ENCODE assay signal across 20 cellular contexts in genomic region chr16:50270510-50271147, GRCh38. TPM values are rescaled to one million over a fixed set of nuclear protein-coding genes. Genes with fewer than 3 reads are reported as not detected.
DNase-seq lines count a peak whose midpoint lies in the region; ATAC-seq, FAIRE-seq and TF ChIP-seq lines count a peak whose summit lies in the region.
"Had no signal": no experiment of that assay in that cellular context is flagged by ENCODE, and none has a peak within 500 bp of the region (broad histone marks: within the 10 kb centered on the region; RNA-seq: fewer than 3 reads in every experiment).

No MANE protein-coding gene starts in this region.

- TF ChIP-seq CTCF in kidney (IDR thresholded peaks at IDR 0.05; ENCODE audit: borderline replicate concordance, extremely low read depth, insufficient read depth): no peak
- no peak for TF ChIP-seq CTCF in upper lobe of right lung (IDR thresholded peaks at IDR 0.05)
- TF ChIP-seq CTCF in progenitor cell of endocrine pancreas (IDR thresholded peaks at IDR 0.05; ENCODE audit: unreplicated experiment): no peak

- H3K36me3 ChIP-seq in kidney (ENCODE audit: control insufficient read depth in 1 of 2, insufficient read depth in 2 of 2, low read length in 2 of 2) (no peaks in the 10 kb centered on the region), upper lobe of right lung (no peaks in the 10 kb centered on the region)
- H3K36me3 ChIP-seq: adrenal gland, BLaER1, upper lobe of left lung had no signal

- H3K27ac Mint-ChIP-seq in T-helper 17 cell: peak overlapping the region; percentile 98
- H3K27ac Mint-ChIP-seq in progenitor cell of endocrine pancreas: no peak overlapping the region

- no peak overlapping the region for H3K27ac ChIP-seq in kidney (ENCODE audit: low read depth in 2 of 2, low read length in 2 of 2)
- H3K27ac ChIP-seq in upper lobe of right lung: no peak overlapping the region
- no peak overlapping the region for H3K27ac ChIP-seq in caudate nucleus (ENCODE audit: low read depth, low read length)
- H3K27ac ChIP-seq: adrenal gland, PC-9 had no signal

- H3K9me3 ChIP-seq in T-helper 17 cell (ENCODE audit: control insufficient read depth, low read length, poor library complexity, severe bottlenecking) (no peaks in the 10 kb centered on the region), kidney (ENCODE audit: control insufficient read depth in 1 of 2, low read length in 2 of 2) (no peaks in the 10 kb centered on the region), upper lobe of right lung (no peaks in the 10 kb centered on the region)
- H3K9me3 ChIP-seq: adrenal gland, BLaER1, upper lobe of left lung had no signal

- no peak for ATAC-seq in left cardiac atrium
- ATAC-seq in T-helper 17 cell: no peak
- peak; percentile 32 for ATAC-seq in upper lobe of right lung

- H3K4me1 Mint-ChIP-seq in T-helper 17 cell (peaks cover 72% of the 10 kb centered on the region), progenitor cell of endocrine pancreas (ENCODE audit: low read depth) (no peaks in the 10 kb centered on the region)

- H3K4me3 ChIP-seq in kidney (ENCODE audit: low read length in 2 of 2) (no peak overlapping the region), upper lobe of right lung (no peak overlapping the region)
- H3K4me3 ChIP-seq: adrenal gland, BLaER1, PC-9, upper lobe of left lung had no signal

- H3K4me3 Mint-ChIP-seq in T-helper 17 cell: peak overlapping the region; percentile 95
- H3K4me3 Mint-ChIP-seq in progenitor cell of endocrine pancreas (ENCODE audit: low read depth): no peak overlapping the region

- no peak for FAIRE-seq in kidney (lab: Jason Lieb, UNC)
- FAIRE-seq: colon, GM12892 had no signal

- H3K27me3 ChIP-seq in upper lobe of right lung: no peaks in the 10 kb centered on the region
- H3K27me3 ChIP-seq: adrenal gland, BLaER1, upper lobe of left lung had no signal

- H3K9me3 Mint-ChIP-seq in progenitor cell of endocrine pancreas (ENCODE audit: low read depth): no peaks in the 10 kb centered on the region

- intact Hi-C loops in left cardiac atrium (cut with DNase I) (no loop called here), cardiac septum (cut with DNase I) (no loop called here), kidney (cut with DNase I) (no loop called here), upper lobe of right lung (cut with DNase I) (no loop called here)

- no peak overlapping the region for H3K9ac ChIP-seq in kidney (ENCODE audit: low read length in 2 of 2)
- H3K9ac ChIP-seq: BLaER1 had no signal

- peak; percentile 19 for DNase-seq in left cardiac atrium
- DNase-seq in cardiac septum (ENCODE audit: low spot score): no peak
- no peak for DNase-seq in T-helper 17 cell
- DNase-seq in kidney: peak; percentile 61
- DNase-seq in upper lobe of right lung: peak; percentile 73
- DNase-seq in progenitor cell of endocrine pancreas (ENCODE audit: low spot score, unreplicated experiment): no peak
- no peak for DNase-seq in activated CD4-positive, CD25-positive, alpha-beta regulatory T cell (lab: John Stamatoyannopoulos, UW)
- DNase-seq in caudate nucleus (lab: John Stamatoyannopoulos, UW): no peak
- DNase-seq: adrenal gland; EL; glutamatergic neuron; kidney glomerular epithelial cell; NCI-H1092 treated with DMSO at 0.1 percent for 48 hours; PC-9; retina; stimulated activated CD4-positive, alpha-beta T cell treated with anti-CD3 and anti-CD28 coated beads, Interleukin-2, amount 100 ng/mL, for 48 hours had no signal

- H3K27me3 Mint-ChIP-seq in T-helper 17 cell (no peaks in the 10 kb centered on the region), progenitor cell of endocrine pancreas (no peaks in the 10 kb centered on the region)

- H3K36me3 Mint-ChIP-seq in T-helper 17 cell (ENCODE audit: low read depth): peaks cover 3% of the 10 kb centered on the region
- no peaks in the 10 kb centered on the region for H3K36me3 Mint-ChIP-seq in progenitor cell of endocrine pancreas (ENCODE audit: insufficient read depth)

- H3K4me1 ChIP-seq in kidney (ENCODE audit: control insufficient read depth in 1 of 2, insufficient read depth in 1 of 2, low read depth in 1 of 2, low read length in 2 of 2) (peaks cover 0 to 2% of the 10 kb centered on the region in 2 donors), upper lobe of right lung (peaks cover 20% of the 10 kb centered on the region)

RNA-seq across cellular contexts. Expression of gene ADCY7, which starts 4.3 kb away (rescaled TPM):
- total RNA-seq in left cardiac atrium (10 to 100 TPM; 14.3 to 23.7 TPM), cardiac septum (6.2 TPM), T-helper 17 cell (100 to 1,000 TPM; 187 to 203 TPM), kidney (40.5 TPM), upper lobe of right lung (88.1 TPM), progenitor cell of endocrine pancreas (16.8 and 17.0 TPM in 2 replicates)
- 0.86 TPM for polyA plus RNA-seq in kidney (ENCODE audit: insufficient read depth, low read depth, low replicate concordance)

Comparison
In these comparisons a context has a peak if more than half of its experiments do, and no peak if none do; other contexts are left out.
1. DNase-seq: peak in left cardiac atrium (single experiment), kidney (single experiment) and upper lobe of right lung (single experiment); none in cardiac septum (single experiment), T-helper 17 cell (0 of 3), progenitor cell of endocrine pancreas (single experiment), activated CD4-positive, CD25-positive, alpha-beta regulatory T cell (0 of 4) and caudate nucleus (0 of 61).